ENCODE assay signal across 12 cellular contexts in genomic region chr7:41870505-41871138, GRCh38.
DNase-seq lines count a peak whose midpoint lies in the region; ATAC-seq and TF ChIP-seq lines count a peak whose summit lies in the region.
"Had no signal": no experiment of that assay in that cellular context is flagged by ENCODE, and none has a peak within 500 bp of the region (broad histone marks: within the 10 kb centered on the region; RNA-seq: fewer than 3 reads in every experiment).

No MANE protein-coding gene starts in this region.

- no peak overlapping the region for H3K4me3 Mint-ChIP-seq in activated T-cell treated with anti-CD3 and anti-CD28 coated beads, Interleukin-2, amount 50 U/mL, for 4 hours
- no peak overlapping the region for H3K4me3 Mint-ChIP-seq in stimulated activated effector memory CD8-positive, alpha-beta T cell treated with anti-CD3 and anti-CD28 coated beads, Interleukin-12 subunit alpha, Interleukin-12 subunit beta, amount 100 ng/mL, for 72 hours

- no peak for TF ChIP-seq EP300 in SK-N-SH (IDR thresholded peaks at IDR 0.05; ENCODE audit: borderline replicate concordance in 1 of 2, low read depth in 1 of 2, low read length in 1 of 2)

- H3K36me3 ChIP-seq in SK-N-SH (replicated peaks in 1 of 2; ENCODE audit: control insufficient read depth in 1 of 2, insufficient read depth in 2 of 2, low read length in 1 of 2): no peaks in the 10 kb centered on the region
- H3K36me3 ChIP-seq: stomach had no signal

- peaks cover 4% of the 10 kb centered on the region for H3K27me3 Mint-ChIP-seq in activated T-cell treated with anti-CD3 and anti-CD28 coated beads, Interleukin-2, amount 50 U/mL, for 4 hours (ENCODE audit: low read depth)

- H3K79me2 ChIP-seq in SK-N-SH (ENCODE audit: insufficient read depth): no peaks in the 10 kb centered on the region

- H2AFZ ChIP-seq in SK-N-SH (ENCODE audit: low read depth): peak overlapping the region; percentile 83

- H3K27me3 ChIP-seq in SK-N-SH (ENCODE audit: insufficient read depth): no peaks in the 10 kb centered on the region

- TF ChIP-seq RAD21 in SK-N-SH (IDR thresholded peaks at IDR 0.05; ENCODE audit: low read length): no peak

- H3K4me1 ChIP-seq in SK-N-SH (ENCODE audit: control insufficient read depth in 1 of 2, insufficient read depth in 2 of 2, low read depth in 1 of 2, low read length in 1 of 2): peaks cover 0 to 19% of the 10 kb centered on the region in 2 experiments; a peak in 2 of 4 replicates

- CTCF ChIA-PET in SK-N-SH (lab: Yijun Ruan, JAX): interaction anchor here (1.2 to 2.0 kb wide), 2 partner anchors 9 to 70 kb away, joined by 5 read pairs; no protein-coding TSS in a partner anchor

- no peaks in the 10 kb centered on the region for H3K9me3 ChIP-seq in SK-N-SH

- DNase-seq in activated T-cell treated with anti-CD3 and anti-CD28 coated beads, Interleukin-2, amount 50 U/mL, for 4 hours: no peak
- no peak for DNase-seq in activated T-cell treated with anti-CD3 and anti-CD28 coated beads, Interleukin-2, amount 50 U/mL, for 48 hours
- DNase-seq in SK-N-SH (no peak), NCI-H1930 (lab: John Stamatoyannopoulos, UW) (no peak), activated gamma-delta T cell treated with Interleukin-2 at 50 U/mL for 16 hours (no peak)
- DNase-seq in stimulated activated effector memory CD8-positive, alpha-beta T cell treated with anti-CD3 and anti-CD28 coated beads, Interleukin-12 subunit alpha, Interleukin-12 subunit beta, amount 100 ng/mL, for 72 hours (ENCODE audit: low spot score in 2 of 2): no peak
- no peak for DNase-seq in stimulated activated CD4-positive, alpha-beta T cell treated with anti-CD3 and anti-CD28 coated beads, Interleukin-4, amount 100 ng/mL, for 4 hours
- DNase-seq: NCI-H2171, stomach, SW 1271 had no signal

- H3K4me1 Mint-ChIP-seq in activated T-cell treated with anti-CD3 and anti-CD28 coated beads, Interleukin-2, amount 50 U/mL, for 4 hours (ENCODE audit: low read depth): peaks cover 8% of the 10 kb centered on the region
- peaks cover 50% of the 10 kb centered on the region for H3K4me1 Mint-ChIP-seq in stimulated activated effector memory CD8-positive, alpha-beta T cell treated with anti-CD3 and anti-CD28 coated beads, Interleukin-12 subunit alpha, Interleukin-12 subunit beta, amount 100 ng/mL, for 72 hours

- no peaks in the 10 kb centered on the region for H3K9me2 ChIP-seq in SK-N-SH

- no peak overlapping the region for H3K4me3 ChIP-seq in SK-N-SH (ENCODE audit: low read depth in 2 of 2, low read length in 1 of 2)
- H3K4me3 ChIP-seq: lung, stomach had no signal

- no peaks in the 10 kb centered on the region for H4K20me1 ChIP-seq in SK-N-SH (ENCODE audit: insufficient read depth)

- no peaks in the 10 kb centered on the region for H3F3A ChIP-seq in SK-N-SH (replicated peaks; ENCODE audit: insufficient read depth)

- H3K9me3 Mint-ChIP-seq in activated T-cell treated with anti-CD3 and anti-CD28 coated beads, Interleukin-2, amount 50 U/mL, for 4 hours: peaks cover 6% of the 10 kb centered on the region
- H3K9me3 Mint-ChIP-seq in stimulated activated effector memory CD8-positive, alpha-beta T cell treated with anti-CD3 and anti-CD28 coated beads, Interleukin-12 subunit alpha, Interleukin-12 subunit beta, amount 100 ng/mL, for 72 hours: no peaks in the 10 kb centered on the region

- POLR2A ChIA-PET in SK-N-SH (lab: Yijun Ruan, JAX): no interaction called here

- peak overlapping the region; percentile 35; the same call in 1 of the 2 replicates for H3K4me2 ChIP-seq in SK-N-SH

- ATAC-seq in activated T-cell treated with anti-CD3 and anti-CD28 coated beads, Interleukin-2, amount 50 U/mL, for 4 hours: peak; percentile 72 to 76
- peak; percentile 70 for ATAC-seq in HG02642 (IDR thresholded peaks at IDR 0.05; ENCODE audit: poor library complexity, unreplicated experiment)
- peak; percentile 84 for ATAC-seq in stimulated activated effector memory CD8-positive, alpha-beta T cell treated with anti-CD3 and anti-CD28 coated beads, Interleukin-12 subunit alpha, Interleukin-12 subunit beta, amount 100 ng/mL, for 72 hours

- H3K9ac ChIP-seq in SK-N-SH: no peak overlapping the region

- WGBS in SK-N-SH (ENCODE audit: low lambda C conversion rate): 30% methylated on average over 1 of the region's 1 CpG

- no peaks in the 10 kb centered on the region for H3K36me3 Mint-ChIP-seq in activated T-cell treated with anti-CD3 and anti-CD28 coated beads, Interleukin-2, amount 50 U/mL, for 4 hours (ENCODE audit: insufficient read depth)
- H3K36me3 Mint-ChIP-seq in stimulated activated effector memory CD8-positive, alpha-beta T cell treated with anti-CD3 and anti-CD28 coated beads, Interleukin-12 subunit alpha, Interleukin-12 subunit beta, amount 100 ng/mL, for 72 hours: no peaks in the 10 kb centered on the region

- peak overlapping the region; percentile 61 for H3K27ac Mint-ChIP-seq in stimulated activated effector memory CD8-positive, alpha-beta T cell treated with anti-CD3 and anti-CD28 coated beads, Interleukin-12 subunit alpha, Interleukin-12 subunit beta, amount 100 ng/mL, for 72 hours

- H3K27ac ChIP-seq in SK-N-SH (ENCODE audit: low read depth in 2 of 2, low read length in 1 of 2): peak overlapping the region; percentile 37 to 68; a peak in 2 of 4 replicates
- H3K27ac ChIP-seq: stomach had no signal

- no peak for TF ChIP-seq CTCF in SK-N-SH (IDR thresholded peaks at IDR 0.05)

TF ChIP-seq in SK-N-SH, 30 proteins besides CTCF, POLR2A, EP300 and RAD21:
- TF ChIP-seq FOSL2 (IDR thresholded peaks at IDR 0.05; ENCODE audit: borderline replicate concordance, low read depth): no peak
- peak; percentile 55 for TF ChIP-seq TCF12 (IDR thresholded peaks at IDR 0.05)
- TF ChIP-seq NFIC (IDR thresholded peaks at IDR 0.05; ENCODE audit: borderline replicate concordance): no peak
TF ChIP-seq in SK-N-SH: peak in this region for 1.
